ENCODE assay signal across 11 cellular contexts in genomic region chr1:160453443-160453842, GRCh38. TPM values are rescaled to one million over a fixed set of nuclear protein-coding genes. Genes with fewer than 3 reads are reported as not detected.
DNase-seq lines count a peak whose midpoint lies in the region; ATAC-seq and TF ChIP-seq lines count a peak whose summit lies in the region.
"Had no signal": no experiment of that assay in that cellular context is flagged by ENCODE, and none has a peak within 500 bp of the region (broad histone marks: within the 10 kb centered on the region; RNA-seq: fewer than 3 reads in every experiment).

No MANE protein-coding gene starts in this region.

- in situ Hi-C loops in G401 (cut with HindIII; ENCODE audit: low sequenced_read_pairs), result no loop called here

- H3K4me3 ChIP-seq in GM12864 (ENCODE audit: low read depth, low read length), result peak overlapping the region; percentile 17; the same call in 1 of the 2 replicates
- no peak overlapping the region for H3K4me3 ChIP-seq in heart left ventricle

- H3K27me3 Mint-ChIP-seq in activated T-helper 2 cell treated with anti-CD3 and anti-CD28 coated beads, Interferon-gamma antibody, Interleukin-2, Interleukin-4, amounts not matched to agents 10 μg/mL and 5 μg/mL and 100 μg/mL, durations not matched to agents 14 hours and 24 hours and 36 hours (ENCODE audit: low read depth), result no peaks in the 10 kb centered on the region

- H3K27ac Mint-ChIP-seq in activated T-helper 2 cell treated with anti-CD3 and anti-CD28 coated beads, Interferon-gamma antibody, Interleukin-2, Interleukin-4, amounts not matched to agents 10 μg/mL and 5 μg/mL and 100 μg/mL, durations not matched to agents 14 hours and 24 hours and 36 hours, result peak overlapping the region; percentile 74

- H3K4me3 Mint-ChIP-seq in activated T-helper 2 cell treated with anti-CD3 and anti-CD28 coated beads, Interferon-gamma antibody, Interleukin-2, Interleukin-4, amounts not matched to agents 10 μg/mL and 5 μg/mL and 100 μg/mL, durations not matched to agents 14 hours and 24 hours and 36 hours (ENCODE audit: low read depth), result no peak overlapping the region

- H3K27ac ChIP-seq in heart left ventricle, result no peak overlapping the region

- no peaks in the 10 kb centered on the region for H3K9me3 ChIP-seq in heart left ventricle

- no peaks in the 10 kb centered on the region for H3K36me3 Mint-ChIP-seq in activated T-helper 2 cell treated with anti-CD3 and anti-CD28 coated beads, Interferon-gamma antibody, Interleukin-2, Interleukin-4, amounts not matched to agents 10 μg/mL and 5 μg/mL and 100 μg/mL, durations not matched to agents 14 hours and 24 hours and 36 hours (ENCODE audit: low read depth)

- intact Hi-C loops in activated T-helper 2 cell treated with anti-CD3 and anti-CD28 coated beads, Interferon-gamma antibody, Interleukin-2, Interleukin-4, amounts not matched to agents 10 μg/mL and 5 μg/mL and 100 μg/mL, durations not matched to agents 14 hours and 24 hours and 36 hours (cut with micrococcal nuclease), result no loop called here
- intact Hi-C loops in heart left ventricle (cut with DNase I), result no loop called here

- no peak for TF ChIP-seq CTCF in GM12864 (IDR thresholded peaks at IDR 0.05; ENCODE audit: low read depth, low read length, missing control alignments)
- no peak for TF ChIP-seq CTCF in heart left ventricle (IDR thresholded peaks at IDR 0.05)

- H3K9me3 Mint-ChIP-seq in activated T-helper 2 cell treated with anti-CD3 and anti-CD28 coated beads, Interferon-gamma antibody, Interleukin-2, Interleukin-4, amounts not matched to agents 10 μg/mL and 5 μg/mL and 100 μg/mL, durations not matched to agents 14 hours and 24 hours and 36 hours, result peaks cover 5% of the 10 kb centered on the region

- H3K4me1 ChIP-seq in heart left ventricle, result no peaks in the 10 kb centered on the region

- peaks cover 0 to 6% (median 0%) of the 10 kb centered on the region in 9 donors for H3K27me3 ChIP-seq in heart left ventricle

- H3K4me1 Mint-ChIP-seq in activated T-helper 2 cell treated with anti-CD3 and anti-CD28 coated beads, Interferon-gamma antibody, Interleukin-2, Interleukin-4, amounts not matched to agents 10 μg/mL and 5 μg/mL and 100 μg/mL, durations not matched to agents 14 hours and 24 hours and 36 hours (ENCODE audit: low read depth), result peaks cover 51% of the 10 kb centered on the region

- DNase-seq in GM12864 (ENCODE audit: low read depth) (peak; percentile 70), NCI-H446 treated with DMSO at 0.1 percent for 48 hours (lab: John Stamatoyannopoulos, UW) (no peak), NCI-H82 treated with DMSO at 0.1 percent for 48 hours (lab: John Stamatoyannopoulos, UW; ENCODE audit: unreplicated experiment) (no peak), heart left ventricle (no peak), G401 (ENCODE audit: low spot score) (no peak)
- no peak for DNase-seq in activated T-helper 2 cell treated with anti-CD3 and anti-CD28 coated beads, Interferon-gamma antibody, Interleukin-2, Interleukin-4, amounts not matched to agents 10 μg/mL and 5 μg/mL and 100 μg/mL, durations not matched to agents 14 hours and 24 hours and 36 hours (ENCODE audit: low spot score)
- DNase-seq: NCI-H187 treated with DMSO at 0.1 percent for 48 hours had no signal

- H3K36me3 ChIP-seq in heart left ventricle, result no peaks in the 10 kb centered on the region

- ATAC-seq in GM18870 (IDR thresholded peaks at IDR 0.05; ENCODE audit: unreplicated experiment) (peak; percentile 44), HG02973 (IDR thresholded peaks at IDR 0.05; ENCODE audit: unreplicated experiment) (peak; percentile 59), heart left ventricle (no peak)
- ATAC-seq: HepG2, sciatic nerve had no signal

- 72 to 81% (median 74%) methylated on average over 7 of the region's 7 CpGs for WGBS in heart left ventricle, 4 donors

- TF ChIP-seq POLR2A in heart left ventricle (IDR thresholded peaks at IDR 0.05), result no peak

RNA-seq across cellular contexts. Expression of gene VANGL2, which starts 53.1 kb away (rescaled TPM):
- not detected in 2 replicates for total RNA-seq in activated T-helper 2 cell treated with anti-CD3 and anti-CD28 coated beads, Interferon-gamma antibody, Interleukin-2, Interleukin-4, amounts not matched to agents 10 μg/mL and 5 μg/mL and 100 μg/mL, durations not matched to agents 14 hours and 24 hours and 36 hours
- 1 to 10 TPM; 1.4 to 3.2 (median 2.0) TPM for total RNA-seq in heart left ventricle
- 1 to 10 TPM in 1 of 2 donors, under 1 TPM in 1; 0.94 to 1.4 TPM for polyA plus RNA-seq in heart left ventricle
- total RNA-seq in G401 (2014; rRNA removed; shearing (Covaris generic)), result 1.0 and 3.0 TPM in 2 replicates
- total RNA-seq: HepG2 had no signal

Comparison
In these comparisons a context has a peak if more than half of its experiments do, and no peak if none do; other contexts are left out.
1. ATAC-seq: peak in GM18870 (single experiment) and HG02973 (single experiment); none in heart left ventricle (0 of 4).